ENCODE assay signal across 21 cellular contexts in the genomic region with DNA sequence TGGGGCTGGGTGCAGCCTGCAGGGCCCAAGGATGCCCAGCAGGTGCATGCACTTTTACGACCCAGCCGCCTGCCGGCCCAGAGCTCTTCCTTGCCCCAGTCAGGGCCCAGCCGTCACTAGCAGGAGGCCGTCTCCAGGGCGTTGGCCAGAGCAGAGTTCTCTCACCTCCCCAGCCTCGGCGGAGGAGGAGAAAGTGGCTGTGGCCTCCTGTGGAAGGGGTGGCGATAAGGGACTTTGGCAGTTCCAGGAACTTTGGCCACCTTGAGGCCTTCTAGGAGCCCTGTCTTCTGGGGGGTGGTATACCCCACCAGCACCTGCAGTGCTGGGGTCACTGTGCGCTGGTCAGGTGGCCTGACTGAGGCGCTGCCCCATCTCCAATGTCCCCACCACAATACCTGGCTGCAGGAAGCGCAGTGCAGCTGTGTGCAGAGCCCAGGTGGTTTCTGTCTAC. TPM values are rescaled to one million over a fixed set of nuclear protein-coding genes. Genes with fewer than 3 reads are reported as not detected.
DNase-seq lines count a peak whose midpoint lies in the region; ATAC-seq, FAIRE-seq and TF ChIP-seq lines count a peak whose summit lies in the region.
"Had no signal": no experiment of that assay in that cellular context is flagged by ENCODE, and none has a peak within 500 bp of the region (broad histone marks: within the 10 kb centered on the region; RNA-seq: fewer than 3 reads in every experiment).

No MANE protein-coding gene starts in this region.

- peak; percentile 37 for DNase-seq in activated effector memory CD4-positive, alpha-beta T cell treated with anti-CD3 and anti-CD28 coated beads, Interleukin-2, amount 50 U/mL, for 16 hours
- no peak for DNase-seq in activated effector memory CD4-positive, alpha-beta T cell treated with Interleukin-2 at 50 U/mL for 16 hours
- DNase-seq in NCI-H510A (lab: John Stamatoyannopoulos, UW) (peak; percentile 72), kidney (peak; percentile 55), sciatic nerve (ENCODE audit: low spot score) (no peak), MM.1S (no peak)
- DNase-seq: COR-L47, NCI-H1105, NCI-H1694, NCI-H2081 treated with DMSO at 0.1 percent for 48 hours, NCI-H774, OCI-M1, SHP77 treated with DMSO at 0.1 percent for 48 hours had no signal

- FAIRE-seq in kidney (lab: Jason Lieb, UNC), result no peak
- FAIRE-seq: GM12892, GM18507 had no signal

- H2AFZ ChIP-seq in MM.1S (ENCODE audit: low read length), result no peak overlapping the region

- H3K27me3 ChIP-seq in MM.1S (replicated peaks; ENCODE audit: insufficient read depth, low read length), result no peaks in the 10 kb centered on the region

- H3K27ac ChIP-seq in kidney (ENCODE audit: low read depth in 2 of 2, low read length in 2 of 2) (no peak overlapping the region), MM.1S (ENCODE audit: low read length) (no peak overlapping the region)

- no peaks in the 10 kb centered on the region for H3F3A ChIP-seq in MM.1S (ENCODE audit: insufficient read depth, low read length)

- no peaks in the 10 kb centered on the region for H3K79me2 ChIP-seq in MM.1S (ENCODE audit: low read length)

- TF ChIP-seq CTCF in kidney (IDR thresholded peaks at IDR 0.05; ENCODE audit: borderline replicate concordance, extremely low read depth, insufficient read depth) (no peak), MM.1S (IDR thresholded peaks at IDR 0.05; ENCODE audit: low read length) (no peak)

- H3K9me2 ChIP-seq in MM.1S (replicated peaks; ENCODE audit: insufficient read depth, low read length), result no peaks in the 10 kb centered on the region

- ATAC-seq in sciatic nerve, result peak; percentile 16
- ATAC-seq in HG03159 (IDR thresholded peaks at IDR 0.05; ENCODE audit: unreplicated experiment), result no peak
- ATAC-seq in HG03432 (IDR thresholded peaks at IDR 0.05; ENCODE audit: unreplicated experiment), result no peak
- ATAC-seq: SK-N-SH treated with all-trans-retinoic acid at 6 μM for 48 hours had no signal

- no peaks in the 10 kb centered on the region for H4K20me1 ChIP-seq in MM.1S (ENCODE audit: insufficient read depth, low read length)

- H3K9ac ChIP-seq in kidney (ENCODE audit: low read length in 2 of 2) (no peak overlapping the region), MM.1S (ENCODE audit: low read length) (no peak overlapping the region)

- H3K36me3 ChIP-seq in kidney (ENCODE audit: control insufficient read depth in 1 of 2, insufficient read depth in 2 of 2, low read length in 2 of 2) (no peaks in the 10 kb centered on the region), MM.1S (replicated peaks; ENCODE audit: insufficient read depth, low read length) (no peaks in the 10 kb centered on the region)

- H3K4me3 ChIP-seq in kidney (ENCODE audit: low read length in 2 of 2) (no peak overlapping the region), MM.1S (ENCODE audit: low read length) (no peak overlapping the region)

- H3K4me1 ChIP-seq in kidney (ENCODE audit: control insufficient read depth in 1 of 2, insufficient read depth in 1 of 2, low read depth in 1 of 2, low read length in 2 of 2) (no peaks in the 10 kb centered on the region), MM.1S (ENCODE audit: low read length) (0 out of 2 replicates have a peak, but pooled peaks cover 6% of the 10 kb centered on the region)

- no peaks in the 10 kb centered on the region for H3K9me3 ChIP-seq in kidney (ENCODE audit: control insufficient read depth in 1 of 2, low read length in 2 of 2)
- no peaks in the 10 kb centered on the region for H3K9me3 ChIP-seq in MM.1S (replicated peaks; ENCODE audit: insufficient read depth, low read length)

- intact Hi-C loops in kidney (cut with DNase I), result no loop called here
- intact Hi-C loops in sciatic nerve (cut with DNase I), result loop anchor here (10.0 kb wide), 1 partner anchor 621 kb away; a partner anchor contains a TSS

- no peak overlapping the region for H3K4me2 ChIP-seq in MM.1S (ENCODE audit: low read depth, low read length)

RNA-seq across cellular contexts. Expression of a gene that starts 22.0 kb away (rescaled TPM):
- total RNA-seq in kidney, result not detected
- polyA plus RNA-seq in kidney (ENCODE audit: insufficient read depth, low read depth, low replicate concordance), result not detected
- 0.67 TPM for total RNA-seq in sciatic nerve
- total RNA-seq: H4, LHCN-M2, NCI-H460 had no signal

RNA-seq across cellular contexts. Expression of a gene that starts 57.3 kb away (rescaled TPM):
- 47.7 TPM for total RNA-seq in kidney
- 12.3 TPM for polyA plus RNA-seq in kidney (ENCODE audit: insufficient read depth, low read depth, low replicate concordance)
- total RNA-seq in sciatic nerve, result 46.5 TPM

Comparison
In these comparisons a context has a peak if more than half of its experiments do, and no peak if none do; other contexts are left out.
1. DNase-seq: peak in activated effector memory CD4-positive, alpha-beta T cell treated with anti-CD3 and anti-CD28 coated beads, Interleukin-2, amount 50 U/mL, for 16 hours (single experiment), NCI-H510A (single experiment) and kidney (single experiment); none in activated effector memory CD4-positive, alpha-beta T cell treated with Interleukin-2 at 50 U/mL for 16 hours (single experiment), sciatic nerve (single experiment) and MM.1S (single experiment).